ENCODE assay signal across 1 cellular context in genomic region chr17:9274119-9274445, GRCh38.
TF ChIP-seq lines count a peak whose summit lies in the region.

No MANE protein-coding gene starts in this region.

TF ChIP-seq in H1, 55 proteins besides CTCF, POLR2A, EP300 and RAD21 (continued from another document):
- TF ChIP-seq HDAC2 (IDR thresholded peaks at IDR 0.05; ENCODE audit: borderline replicate concordance in 1 of 2, low read depth in 2 of 2, low read length in 2 of 2), result no peak
- TF ChIP-seq JUND (IDR thresholded peaks at IDR 0.05; ENCODE audit: low read length), result no peak
- no peak for TF ChIP-seq YY1 (IDR thresholded peaks at IDR 0.05; ENCODE audit: low read depth, low read length)
- no peak for TF ChIP-seq EGR1 (IDR thresholded peaks at IDR 0.05; ENCODE audit: borderline replicate concordance, low read depth, low read length)
- TF ChIP-seq BCL11A (IDR thresholded peaks at IDR 0.05; ENCODE audit: low read depth in 2 of 2, low read length in 2 of 2), result no peak
- TF ChIP-seq SUZ12 (IDR thresholded peaks at IDR 0.05; ENCODE audit: low read length), result no peak
- no peak for TF ChIP-seq SIX5 (IDR thresholded peaks at IDR 0.05; ENCODE audit: low read depth, low read length)
